In the genomic region with DNA sequence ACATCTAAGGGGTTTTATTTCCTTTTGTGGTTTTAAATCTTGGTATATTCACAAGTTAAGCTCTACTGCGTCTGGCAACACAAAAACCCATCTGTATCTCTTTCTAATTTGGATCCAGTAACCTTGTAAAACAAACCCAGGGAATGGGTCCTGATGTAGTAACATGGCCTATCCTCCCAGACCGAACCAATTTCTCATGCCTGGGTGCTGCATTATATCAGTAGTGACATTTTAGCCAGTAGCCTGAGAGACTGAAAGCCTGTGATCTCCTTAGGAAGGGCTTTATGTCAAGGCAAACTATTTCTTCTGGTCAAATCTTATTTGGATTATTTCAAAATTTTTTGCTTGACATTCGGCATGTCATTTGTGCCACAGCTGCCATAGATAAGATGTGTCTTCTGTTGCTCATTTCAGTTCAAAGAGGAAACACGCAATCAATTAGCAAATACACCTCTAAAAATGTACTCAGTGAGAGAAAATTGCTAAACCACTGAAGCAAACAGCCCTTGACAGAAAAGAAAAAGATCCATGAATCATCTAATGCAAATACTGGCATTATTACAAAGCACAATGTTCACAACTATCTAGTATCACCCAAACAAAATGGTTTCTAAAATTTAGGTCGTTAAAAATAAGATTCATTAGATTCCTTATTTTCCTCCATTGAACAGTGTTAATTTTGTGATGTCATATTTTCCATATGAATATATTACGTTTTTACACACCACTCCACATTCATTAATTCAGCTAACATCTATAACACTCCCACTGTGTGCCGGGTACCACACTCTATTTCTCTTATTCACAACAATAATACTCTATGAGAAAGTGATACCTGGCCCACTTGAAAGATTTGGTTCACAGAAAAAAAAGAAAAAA, we compare ENCODE assay signal across 11 cellular contexts. TPM values are rescaled to one million over a fixed set of nuclear protein-coding genes. Genes with fewer than 3 reads are reported as not detected.
A peak's percentile ranks its signal among the peaks of the same experiment; 100 is the strongest.
DNase-seq lines count a peak whose midpoint lies in the region; ATAC-seq and TF ChIP-seq lines count a peak whose summit lies in the region.
"Had no signal": no experiment of that assay in that cellular context is flagged by ENCODE, and none has a peak within 500 bp of the region (broad histone marks: within the 10 kb centered on the region; RNA-seq: fewer than 3 reads in every experiment).

No MANE protein-coding gene starts in this region.

- H3K9me3 Mint-ChIP-seq in osteocyte (ENCODE audit: unreplicated experiment) = no peaks in the 10 kb centered on the region

- H3K36me3 Mint-ChIP-seq in osteocyte (ENCODE audit: unreplicated experiment) = no peaks in the 10 kb centered on the region

- H3K4me3 Mint-ChIP-seq in osteocyte (ENCODE audit: unreplicated experiment) = no peak overlapping the region

- no peaks in the 10 kb centered on the region for H3K27me3 Mint-ChIP-seq in osteocyte (ENCODE audit: unreplicated experiment)
- H3K27me3 Mint-ChIP-seq: progenitor cell of endocrine pancreas had no signal

- intact Hi-C loops in colonic mucosa (cut with DNase I) = no loop called here

- TF ChIP-seq CTCF in GM12865 (IDR thresholded peaks at IDR 0.05; ENCODE audit: insufficient read depth, low read depth, low read length, missing control alignments) (no peak), colonic mucosa (IDR thresholded peaks at IDR 0.05) (no peak), osteocyte (IDR thresholded peaks at IDR 0.05) (no peak)

- H3K4me3 ChIP-seq in GM12865 (ENCODE audit: low read depth, low read length) (peak overlapping the region; percentile 8), colonic mucosa (no peak overlapping the region)

- peak overlapping the region; percentile 81 for H3K27ac Mint-ChIP-seq in osteocyte (ENCODE audit: unreplicated experiment)
- H3K27ac Mint-ChIP-seq: progenitor cell of endocrine pancreas had no signal

- peak overlapping the region; percentile 38 for H3K27ac ChIP-seq in colonic mucosa

- ATAC-seq in HG02938 (IDR thresholded peaks at IDR 0.05; ENCODE audit: unreplicated experiment) (no peak), GM21367 (IDR thresholded peaks at IDR 0.05; ENCODE audit: unreplicated experiment) (no peak)

- no peak overlapping the region for H3K9ac ChIP-seq in colonic mucosa (ENCODE audit: low read depth in 2 of 2, low read length in 2 of 2)

- peaks cover 26% of the 10 kb centered on the region for H3K4me1 ChIP-seq in colonic mucosa

- H3K4me1 Mint-ChIP-seq in osteocyte (ENCODE audit: unreplicated experiment) = peaks cover 79% of the 10 kb centered on the region

- in situ Hi-C loops in G401 (cut with HindIII; ENCODE audit: low sequenced_read_pairs) = no loop called here

- no peaks in the 10 kb centered on the region for H3K27me3 ChIP-seq in colonic mucosa

- DNase-seq in GM12865 (ENCODE audit: low read depth) = no peak
- peak; percentile 47 for DNase-seq in NCI-H146 (lab: John Stamatoyannopoulos, UW)
- DNase-seq in colonic mucosa = no peak
- DNase-seq in osteocyte (ENCODE audit: extremely low spot score, unreplicated experiment) = no peak
- DNase-seq in G401 (ENCODE audit: low spot score) = no peak
- no peak for DNase-seq in SKM-1 (lab: John Stamatoyannopoulos, UW; ENCODE audit: unreplicated experiment)
- DNase-seq: anterior cingulate cortex, NCI-H345 had no signal

- H3K36me3 ChIP-seq in colonic mucosa = no peaks in the 10 kb centered on the region

- H3K9me3 ChIP-seq in colonic mucosa = no peaks in the 10 kb centered on the region

RNA-seq across cellular contexts. Expression of gene NPTN, which starts 4.0 kb away (rescaled TPM):
- 100 to 1,000 TPM; 111 to 159 TPM for total RNA-seq in colonic mucosa
- total RNA-seq in osteocyte = 192 and 194 TPM in 2 replicates
- total RNA-seq in G401 (2014; rRNA removed; shearing (Covaris generic)) = 74.7 and 82.0 TPM in 2 replicates

RNA-seq across cellular contexts. Expression of gene CD276, which starts 55.0 kb away (rescaled TPM):
- total RNA-seq in colonic mucosa = 10 to 100 TPM; 45.2 to 49.9 TPM
- 147 and 153 TPM in 2 replicates for total RNA-seq in osteocyte
- total RNA-seq in G401 (2014; rRNA removed; shearing (Covaris generic)) = 85.5 and 108 TPM in 2 replicates
